Comparison of ENCODE assay signal across 8 cellular contexts in the genomic region with DNA sequence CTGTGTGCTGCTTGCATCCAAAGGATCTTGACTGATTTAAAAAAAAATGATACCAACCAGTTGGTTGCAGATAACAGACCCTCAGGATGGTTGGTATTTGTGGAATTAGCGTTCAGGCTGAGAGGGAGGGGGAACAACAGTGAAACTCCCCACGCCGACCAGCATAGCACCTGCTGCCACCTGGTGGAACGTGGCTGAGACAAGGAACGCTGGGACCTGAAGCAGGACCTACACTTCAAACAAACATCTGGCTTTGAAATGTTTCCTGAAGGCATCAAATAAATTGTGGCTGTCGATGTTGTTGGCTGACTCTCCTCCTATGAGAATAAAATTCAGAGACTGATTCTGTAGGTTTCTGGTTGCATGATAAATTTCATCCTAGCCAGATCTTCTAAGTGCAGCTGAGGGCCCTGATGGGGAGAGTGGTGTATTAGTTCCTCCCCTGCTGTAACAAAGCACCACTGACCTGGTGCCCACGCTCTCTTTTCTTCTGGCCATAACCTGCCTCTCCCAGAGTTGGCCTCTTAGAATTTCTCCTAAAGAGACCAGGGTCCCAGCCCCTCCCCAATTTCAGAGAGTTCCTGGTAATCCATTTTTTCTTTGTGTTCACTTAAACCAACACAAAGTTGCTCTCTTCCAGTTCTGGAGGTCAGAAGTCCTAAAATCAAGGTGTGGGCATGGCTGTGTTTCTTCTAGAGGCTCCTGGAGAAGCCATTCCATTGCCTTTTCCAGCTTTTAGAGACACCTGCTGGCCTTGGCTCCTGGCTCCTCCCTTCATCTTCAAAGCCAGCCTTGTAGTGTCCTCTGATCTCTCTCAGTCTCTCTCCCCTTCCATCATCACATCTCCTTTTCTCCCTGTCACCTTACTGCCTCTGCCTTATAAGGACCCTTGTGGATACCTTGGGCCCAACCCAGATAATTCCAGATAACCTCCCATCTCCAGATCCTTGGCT. TPM values are rescaled to one million over a fixed set of nuclear protein-coding genes. Genes with fewer than 3 reads are reported as not detected.
DNase-seq lines count a peak whose midpoint lies in the region; ATAC-seq and TF ChIP-seq lines count a peak whose summit lies in the region.

No MANE protein-coding gene starts in this region.

- H3K36me3 ChIP-seq in Caco-2 (ENCODE audit: control insufficient read depth, insufficient read depth, low read length), result no peaks in the 10 kb centered on the region

- H3K27me3 Mint-ChIP-seq in Caco-2 (ENCODE audit: insufficient read depth, unreplicated experiment) (peaks cover 6% of the 10 kb centered on the region), T-helper 17 cell (peaks cover 34% of the 10 kb centered on the region), MCF 10A (ENCODE audit: insufficient read depth, unreplicated experiment) (peaks cover 37% of the 10 kb centered on the region)
- peaks cover 28% of the 10 kb centered on the region for H3K27me3 Mint-ChIP-seq in stimulated activated memory B cell treated with anti-CD40 and anti-IgM and Interleukin-4, amounts not matched to agents 10 μg/mL and 1 μg/mL and 100 μg/mL, for 72 hours

- BruUV-seq in Caco-2 (replicated peaks; lab: Mats Ljungman, UMichigan), result no TSS peak
- no TSS peak for BruUV-seq in MCF 10A (replicated peaks; lab: Mats Ljungman, UMichigan)

- ATAC-seq in T-helper 17 cell (peak; percentile 96), left colon (peak; percentile 82), GM21576 (IDR thresholded peaks at IDR 0.05; ENCODE audit: unreplicated experiment) (no peak), GM18502 (IDR thresholded peaks at IDR 0.05; ENCODE audit: poor library complexity, unreplicated experiment) (no peak)
- ATAC-seq in stimulated activated memory B cell treated with anti-CD40 and anti-IgM and Interleukin-4, amounts not matched to agents 10 μg/mL and 1 μg/mL and 100 μg/mL, for 72 hours, result peak; percentile 76

- H3K36me3 Mint-ChIP-seq in Caco-2 (ENCODE audit: insufficient read depth, unreplicated experiment) (no peaks in the 10 kb centered on the region), T-helper 17 cell (ENCODE audit: low read depth) (no peaks in the 10 kb centered on the region), MCF 10A (ENCODE audit: insufficient read depth, unreplicated experiment) (peaks cover 8% of the 10 kb centered on the region)
- H3K36me3 Mint-ChIP-seq in stimulated activated memory B cell treated with anti-CD40 and anti-IgM and Interleukin-4, amounts not matched to agents 10 μg/mL and 1 μg/mL and 100 μg/mL, for 72 hours, result peaks cover 23% of the 10 kb centered on the region

- TF ChIP-seq CTCF in Caco-2 (IDR thresholded peaks at IDR 0.05; ENCODE audit: insufficient read depth in 1 of 2, low read depth in 1 of 2, low read length in 1 of 2, severe bottlenecking in 1 of 2, unreplicated experiment in 1 of 2), result peak; percentile 64 to 92
- TF ChIP-seq CTCF in MCF 10A (IDR thresholded peaks at IDR 0.05; ENCODE audit: unreplicated experiment), result peak; percentile 49

- H3K9me3 Mint-ChIP-seq in Caco-2 (ENCODE audit: unreplicated experiment), result no peaks in the 10 kb centered on the region
- H3K9me3 Mint-ChIP-seq in MCF 10A (ENCODE audit: unreplicated experiment), result no peaks in the 10 kb centered on the region
- H3K9me3 Mint-ChIP-seq in stimulated activated memory B cell treated with anti-CD40 and anti-IgM and Interleukin-4, amounts not matched to agents 10 μg/mL and 1 μg/mL and 100 μg/mL, for 72 hours, result no peaks in the 10 kb centered on the region

- H3K4me3 Mint-ChIP-seq in Caco-2 (ENCODE audit: unreplicated experiment), result no peak overlapping the region
- peak overlapping the region; percentile 33 for H3K4me3 Mint-ChIP-seq in T-helper 17 cell
- H3K4me3 Mint-ChIP-seq in MCF 10A (ENCODE audit: unreplicated experiment), result no peak overlapping the region
- H3K4me3 Mint-ChIP-seq in stimulated activated memory B cell treated with anti-CD40 and anti-IgM and Interleukin-4, amounts not matched to agents 10 μg/mL and 1 μg/mL and 100 μg/mL, for 72 hours, result peak overlapping the region; percentile 42

- POLR2A ChIA-PET in Caco-2 (lab: Charles Lee), result no interaction called here
- POLR2A ChIA-PET in MCF 10A (lab: Yijun Ruan, JAX), result interaction anchor here (0.5 kb wide), 2 partner anchors 12 to 207 kb away, joined by 3 read pairs; no protein-coding TSS in a partner anchor

- no peaks in the 10 kb centered on the region for H3K9me3 ChIP-seq in Caco-2
- H3K9me3 ChIP-seq in T-helper 17 cell (ENCODE audit: control insufficient read depth, low read length, poor library complexity, severe bottlenecking), result no peaks in the 10 kb centered on the region

- CTCF ChIA-PET in Caco-2 (lab: Charles Lee), result no interaction called here
- CTCF ChIA-PET in MCF 10A (lab: Yijun Ruan, JAX), result interaction anchor here (0.7 to 2.1 kb wide), 10 partner anchors 11 to 761 kb away, joined by 3 to 8 read pairs (median 4); partner anchors contain the start of genes APOL2 and APOL3

- no peak overlapping the region for H3K4me3 ChIP-seq in Caco-2 (ENCODE audit: low read depth, low read length)

- DNase-seq in Caco-2 (peak; percentile 53 to 68), HK-2 (ENCODE audit: unreplicated experiment) (peak; percentile 24), T-helper 17 cell (peak in 2 of 3 donors; percentile 22 to 44), MCF 10A (ENCODE audit: unreplicated experiment) (peak; percentile 46), left colon (peak in 1 of 2 donors; percentile 68)

- intact Hi-C loops in Caco-2 (cut with micrococcal nuclease; ENCODE audit: unreplicated experiment) (loop anchor here (1.0 to 10.0 kb wide), 4 partner anchors 27 to 77 kb away; no protein-coding TSS in a partner anchor), MCF 10A (cut with micrococcal nuclease) (loop anchor here (1.0 kb wide), 1 partner anchor 77 kb away; no protein-coding TSS in a partner anchor), left colon (cut with DNase I, micrococcal nuclease) (no loop called here)

- no peak overlapping the region for H3K27ac Mint-ChIP-seq in Caco-2 (ENCODE audit: unreplicated experiment)
- peak overlapping the region; percentile 9 for H3K27ac Mint-ChIP-seq in T-helper 17 cell
- H3K27ac Mint-ChIP-seq in MCF 10A (ENCODE audit: low read depth, unreplicated experiment), result no peak overlapping the region
- H3K27ac Mint-ChIP-seq in stimulated activated memory B cell treated with anti-CD40 and anti-IgM and Interleukin-4, amounts not matched to agents 10 μg/mL and 1 μg/mL and 100 μg/mL, for 72 hours, result peak overlapping the region; percentile 45

- H3K27me3 ChIP-seq in Caco-2 (replicated peaks; ENCODE audit: control insufficient read depth, insufficient read depth, low read length), result no peaks in the 10 kb centered on the region

- no peaks in the 10 kb centered on the region for H3K4me1 ChIP-seq in Caco-2

- peaks cover 24% of the 10 kb centered on the region for H3K4me1 Mint-ChIP-seq in Caco-2 (ENCODE audit: low read depth, unreplicated experiment)
- H3K4me1 Mint-ChIP-seq in T-helper 17 cell, result peaks cover 12% of the 10 kb centered on the region
- H3K4me1 Mint-ChIP-seq in MCF 10A (ENCODE audit: insufficient read depth, unreplicated experiment), result peaks cover 6% of the 10 kb centered on the region
- H3K4me1 Mint-ChIP-seq in stimulated activated memory B cell treated with anti-CD40 and anti-IgM and Interleukin-4, amounts not matched to agents 10 μg/mL and 1 μg/mL and 100 μg/mL, for 72 hours, result peaks cover 8% of the 10 kb centered on the region

RNA-seq across cellular contexts. Expression of gene APOL2, which starts 17.3 kb away (rescaled TPM):
- 7.9 and 10.0 TPM in 2 replicates for total RNA-seq in Caco-2 (2022)
- total RNA-seq in T-helper 17 cell, result 10 to 100 TPM; 36.9 to 42.9 TPM
- 16.0 and 38.7 TPM in 2 replicates for total RNA-seq in MCF 10A (2022)
- total RNA-seq in left colon, result 10 to 100 TPM; 29.8 to 49.0 TPM

RNA-seq across cellular contexts. Expression of gene APOL4, which starts 20.5 kb away (rescaled TPM):
- total RNA-seq in Caco-2 (2022) (not detected in 2 replicates), T-helper 17 cell (under 1 TPM in 1 of 2 donors, not detected in 1; 0.22 TPM), MCF 10A (2022) (not detected in 2 replicates), left colon (1 to 10 TPM in 1 of 2 donors, under 1 TPM in 1; 0.95 to 2.4 TPM)

RNA-seq across cellular contexts. Expression of gene APOL1, which starts 30.9 kb away (rescaled TPM):
- total RNA-seq in Caco-2 (2022) (0.32 and 0.39 TPM in 2 replicates), T-helper 17 cell (10 to 100 TPM; 12.5 to 15.0 TPM), MCF 10A (2022) (0.14 and 0.69 TPM in 2 replicates), left colon (10 to 100 TPM; 23.3 to 38.2 TPM)

Comparison
In these comparisons a context has a peak if more than half of its experiments do, and no peak if none do; other contexts are left out.
1. H3K27ac Mint-ChIP-seq: peak in T-helper 17 cell (single experiment) and stimulated activated memory B cell treated with anti-CD40 and anti-IgM and Interleukin-4, amounts not matched to agents 10 μg/mL and 1 μg/mL and 100 μg/mL, for 72 hours (single experiment); none in Caco-2 (single experiment) and MCF 10A (single experiment).
2. H3K4me3 Mint-ChIP-seq: peak in T-helper 17 cell (single experiment) and stimulated activated memory B cell treated with anti-CD40 and anti-IgM and Interleukin-4, amounts not matched to agents 10 μg/mL and 1 μg/mL and 100 μg/mL, for 72 hours (single experiment); none in Caco-2 (single experiment) and MCF 10A (single experiment).
3. ATAC-seq: peak in T-helper 17 cell (single experiment), left colon (single experiment) and stimulated activated memory B cell treated with anti-CD40 and anti-IgM and Interleukin-4, amounts not matched to agents 10 μg/mL and 1 μg/mL and 100 μg/mL, for 72 hours (single experiment); none in GM21576 (single experiment) and GM18502 (single experiment).
4. intact Hi-C loops: an anchor here in Caco-2 (1.0 to 10.0 kb wide) and MCF 10A (1.0 kb wide); none called in left colon.